ENCODE assay signal across 19 cellular contexts in the genomic region with DNA sequence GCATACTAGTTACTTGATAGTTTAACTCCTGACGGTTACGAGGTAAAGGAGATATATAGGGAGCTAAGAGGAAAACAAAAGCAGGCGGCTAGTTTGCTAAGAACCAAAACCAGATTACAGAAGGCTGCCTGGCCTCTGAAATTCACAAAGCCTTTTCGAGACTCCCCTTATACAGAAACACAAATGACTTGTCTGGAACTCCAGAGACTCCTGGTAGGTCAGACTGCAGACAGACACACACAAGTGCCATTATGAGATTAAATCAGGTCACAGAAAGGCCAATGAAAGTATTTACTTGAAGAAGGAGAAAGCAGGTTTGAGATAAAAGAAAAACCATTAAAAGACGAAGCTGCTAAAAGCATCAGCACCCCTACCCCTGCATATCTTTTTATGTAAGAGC.
A peak's percentile ranks its signal among the peaks of the same experiment; 100 is the strongest.
DNase-seq lines count a peak whose midpoint lies in the region; ATAC-seq and TF ChIP-seq lines count a peak whose summit lies in the region.
"Had no signal": no experiment of that assay in that cellular context is flagged by ENCODE, and none has a peak within 500 bp of the region (broad histone marks: within the 10 kb centered on the region; RNA-seq: fewer than 3 reads in every experiment).

No MANE protein-coding gene starts in this region.

- DNase-seq in NCI-H2227 treated with DMSO at 0.1 percent for 48 hours (lab: John Stamatoyannopoulos, UW) (peak; percentile 3), NCI-H2227 (lab: John Stamatoyannopoulos, UW; ENCODE audit: unreplicated experiment) (no peak), NCI-H82 (lab: John Stamatoyannopoulos, UW) (peak; percentile 72), ecto neural progenitor cell (ENCODE audit: low spot score) (peak; percentile 31), neural progenitor cell (ENCODE audit: low spot score) (peak; percentile 18), cerebellum (ENCODE audit: low spot score) (no peak), body of pancreas (no peak)
- DNase-seq: CD4-positive, alpha-beta memory T cell; DMS153; DMS79; GDM1; GM23248 had no signal

- no peak for TF ChIP-seq POLR2A in body of pancreas (IDR thresholded peaks at IDR 0.05)

- H3K9me3 ChIP-seq in neural progenitor cell (ENCODE audit: low read depth): no peaks in the 10 kb centered on the region
- H3K9me3 ChIP-seq in body of pancreas: no peaks in the 10 kb centered on the region
- H3K9me3 ChIP-seq: A549, BLaER1, HAP-1 had no signal

- H3K4me3 ChIP-seq in neural progenitor cell (no peak overlapping the region), body of pancreas (no peak overlapping the region)
- H3K4me3 ChIP-seq: A549, BLaER1, GM23248, HAP-1 had no signal

- no peaks in the 10 kb centered on the region for H3K9me3 Mint-ChIP-seq in neural progenitor cell

- H3K27me3 ChIP-seq in neural progenitor cell (no peaks in the 10 kb centered on the region), body of pancreas (no peaks in the 10 kb centered on the region)
- H3K27me3 ChIP-seq: BLaER1 had no signal

- no peak overlapping the region for H3K27ac Mint-ChIP-seq in neural progenitor cell
- H3K27ac Mint-ChIP-seq: CD4-positive, alpha-beta memory T cell had no signal

- no peak overlapping the region for H3K4me3 Mint-ChIP-seq in neural progenitor cell
- H3K4me3 Mint-ChIP-seq: CD14-positive monocyte; CD4-positive, alpha-beta memory T cell had no signal

- ATAC-seq in GM18502 (IDR thresholded peaks at IDR 0.05; ENCODE audit: poor library complexity, unreplicated experiment) (no peak), body of pancreas (no peak)
- ATAC-seq: A549 had no signal

- peaks cover 18% of the 10 kb centered on the region for H3K4me1 Mint-ChIP-seq in neural progenitor cell
- H3K4me1 Mint-ChIP-seq: CD14-positive monocyte; CD4-positive, alpha-beta memory T cell had no signal

- peaks cover 13% of the 10 kb centered on the region for H3K36me3 Mint-ChIP-seq in neural progenitor cell

- WGBS in body of pancreas, 2 donors: 92 to 97% methylated on average over 5 of the region's 5 CpGs

- H2AFZ ChIP-seq in neural progenitor cell (replicated peaks): no peak overlapping the region
- H2AFZ ChIP-seq: GM23248 had no signal

- H3K27ac ChIP-seq in neural progenitor cell (no peak overlapping the region), body of pancreas (no peak overlapping the region)
- H3K27ac ChIP-seq: 22Rv1, A549, BLaER1, GM23248, HL-60 had no signal

- H4K20me1 ChIP-seq in neural progenitor cell (ENCODE audit: low read depth): no peaks in the 10 kb centered on the region
- H4K20me1 ChIP-seq: BLaER1 had no signal

- peaks cover 2% of the 10 kb centered on the region for H3K27me3 Mint-ChIP-seq in neural progenitor cell (ENCODE audit: insufficient read depth, low read depth)
- H3K27me3 Mint-ChIP-seq: CD4-positive, alpha-beta memory T cell had no signal

- H3K9ac ChIP-seq in neural progenitor cell: no peak overlapping the region
- H3K9ac ChIP-seq: BLaER1, GM23248 had no signal

- H3K4me2 ChIP-seq in neural progenitor cell: peak overlapping the region; percentile 16
- H3K4me2 ChIP-seq: A549, BLaER1 had no signal

- TF ChIP-seq CTCF in neural progenitor cell (IDR thresholded peaks at IDR 0.05): no peak
- no peak for TF ChIP-seq CTCF in body of pancreas (IDR thresholded peaks at IDR 0.05)

- peaks cover 1% of the 10 kb centered on the region for H3F3A ChIP-seq in neural progenitor cell (ENCODE audit: low read depth)

- H3K4me1 ChIP-seq in neural progenitor cell (peaks cover 7% of the 10 kb centered on the region), body of pancreas (no peaks in the 10 kb centered on the region)
- H3K4me1 ChIP-seq: BLaER1, HAP-1 had no signal

- H3K36me3 ChIP-seq in neural progenitor cell (no peaks in the 10 kb centered on the region), body of pancreas (replicated peaks in 1 of 2; ENCODE audit: insufficient read depth in 1 of 2, low read depth in 2 of 2) (peaks cover 0 to 3% of the 10 kb centered on the region in 2 donors)
- H3K36me3 ChIP-seq: HAP-1 had no signal

- H3K79me2 ChIP-seq in neural progenitor cell (ENCODE audit: low read depth): no peaks in the 10 kb centered on the region

- intact Hi-C loops in body of pancreas (cut with DNase I): no loop called here

Comparison
In these comparisons a context has a peak if more than half of its experiments do, and no peak if none do; other contexts are left out.
1. DNase-seq: peak in NCI-H2227 treated with DMSO at 0.1 percent for 48 hours (single experiment), NCI-H82 (single experiment), ecto neural progenitor cell (single experiment) and neural progenitor cell (single experiment); none in NCI-H2227 (single experiment), cerebellum (single experiment) and body of pancreas (0 of 4).